Comparison of ENCODE assay signal across 22 cellular contexts in genomic region chr9:116905131-116905724, GRCh38.
A peak's percentile ranks its signal among the peaks of the same experiment; 100 is the strongest.
DNase-seq lines count a peak whose midpoint lies in the region; ATAC-seq and TF ChIP-seq lines count a peak whose summit lies in the region.
"Had no signal": no experiment of that assay in that cellular context is flagged by ENCODE, and none has a peak within 500 bp of the region (broad histone marks: within the 10 kb centered on the region; RNA-seq: fewer than 3 reads in every experiment).

No MANE protein-coding gene starts in this region.

- POLR2A ChIA-PET in WTC11 (lab: Charles Lee), result no interaction called here

- peaks cover 8% of the 10 kb centered on the region for H3K9me3 Mint-ChIP-seq in WTC11

- intact Hi-C loops in posterior cingulate gyrus (cut with DNase I) (no loop called here), posterior vena cava (cut with DNase I) (no loop called here)

- H3K27me3 Mint-ChIP-seq in WTC11 (ENCODE audit: low read depth), result peaks cover 9% of the 10 kb centered on the region; the same call in 1 of the 2 replicates

- no peak overlapping the region for H3K4me3 Mint-ChIP-seq in WTC11

- peaks cover 15% of the 10 kb centered on the region for H3K4me1 Mint-ChIP-seq in WTC11

- ATAC-seq in WTC11 (peak; percentile 86), HG02610 (IDR thresholded peaks at IDR 0.05; ENCODE audit: unreplicated experiment) (no peak), left lobe of liver (no peak), HG03039 (IDR thresholded peaks at IDR 0.05; ENCODE audit: unreplicated experiment) (no peak)
- ATAC-seq: lower lobe of right lung, upper lobe of right lung had no signal

- H3K27ac Mint-ChIP-seq in WTC11, result no peak overlapping the region

- peaks cover 2% of the 10 kb centered on the region for H3K36me3 Mint-ChIP-seq in WTC11

- DNase-seq in NCI-H2081 (lab: John Stamatoyannopoulos, UW) (peak; percentile 73 to 81), WTC11 (ENCODE audit: low spot score) (no peak), hypothalamus (lab: John Stamatoyannopoulos, UW) (peak in 29 of 51 donors; percentile 1 to 67 (median 28)), posterior cingulate gyrus (peak in 8 of 10 donors; percentile 12 to 89 (median 46)), posterior vena cava (ENCODE audit: low spot score) (no peak), left lobe of liver (ENCODE audit: low spot score) (no peak)
- DNase-seq: activated CD4-positive, alpha-beta T cell treated with anti-CD3 and anti-CD28 coated beads, Interleukin-2, amount 50 U/mL, for 4 hours; activated effector memory CD4-positive, alpha-beta T cell treated with Interleukin-2 at 50 U/mL for 16 hours; erythroblast; foreskin fibroblast; KBM-7; lower lobe of right lung; MG63; NCI-H1694; NCI-H446 treated with DMSO at 0.1 percent for 48 hours; NK-92 treated with Interleukin-12 subunit alpha and Interleukin-12 subunit beta, amount 100 ng/mL, for 24 hours; PC-9; Right ventricle myocardium superior; T-helper 9 cell; upper lobe of right lung had no signal

- TF ChIP-seq CTCF in WTC11 (IDR thresholded peaks at IDR 0.05), result no peak

- CTCF ChIA-PET in WTC11 (lab: Charles Lee), result no interaction called here

TF ChIP-seq in WTC11, 78 proteins besides CTCF, POLR2A, EP300 and RAD21:
- TF ChIP-seq GTF2I (CRISPR knock-in tag; conservative IDR thresholded peaks at IDR 0.05) (no peak), ATF3 (CRISPR knock-in tag; conservative IDR thresholded peaks at IDR 0.05) (no peak), TCF7 (CRISPR knock-in tag; IDR thresholded peaks at IDR 0.05; ENCODE audit: low read depth) (no peak), ZNF425 (CRISPR knock-in tag; conservative IDR thresholded peaks at IDR 0.05) (no peak), NFATC4 (CRISPR knock-in tag; IDR thresholded peaks at IDR 0.05) (no peak), MAX (CRISPR knock-in tag; IDR thresholded peaks at IDR 0.05) (no peak), ESRRA (CRISPR knock-in tag; IDR thresholded peaks at IDR 0.05; ENCODE audit: borderline replicate concordance) (no peak), MXD4 (CRISPR knock-in tag; IDR thresholded peaks at IDR 0.05; ENCODE audit: borderline replicate concordance) (no peak), ZBTB43 (CRISPR knock-in tag; IDR thresholded peaks at IDR 0.05) (no peak), PRDM15 (CRISPR knock-in tag; IDR thresholded peaks at IDR 0.05) (no peak), ZNF317 (CRISPR knock-in tag; IDR thresholded peaks at IDR 0.05; ENCODE audit: borderline replicate concordance, low read depth) (no peak), PRRX2 (CRISPR knock-in tag; IDR thresholded peaks at IDR 0.05) (no peak)

Comparison
In these comparisons a context has a peak if more than half of its experiments do, and no peak if none do; other contexts are left out.
1. DNase-seq: peak in NCI-H2081 (2 of 2), hypothalamus (29 of 51) and posterior cingulate gyrus (8 of 10); none in WTC11 (single experiment), posterior vena cava (single experiment) and left lobe of liver (single experiment).